26 cellular contexts compared by ENCODE assay signal in genomic region chr20:37630993-37631392, GRCh38.
"Had no signal": no experiment of that assay in that cellular context is flagged by ENCODE, and none has a peak within 500 bp of the region (broad histone marks: within the 10 kb centered on the region; RNA-seq: fewer than 3 reads in every experiment).

No MANE protein-coding gene starts in this region.

- H3K9me3 Mint-ChIP-seq: dendritic cell treated with granulocyte-macrophage colony-stimulating factor and Interleukin-4, amounts not matched to agents 40 ng/mL and 50 ng/mL, for 4 days; endodermal cell had no signal

- H3K36me3 Mint-ChIP-seq: memory B cell; natural killer cell treated with Interleukin-12 subunit alpha and Interleukin-12 subunit beta and Interleukin-15 and Interleukin-18, amount 100 ng/mL, for 72 hours; stimulated activated effector memory CD8-positive, alpha-beta T cell treated with anti-CD3 and anti-CD28 coated beads, Interleukin-12 subunit alpha, Interleukin-12 subunit beta, amount 100 ng/mL, for 72 hours had no signal

- H3K4me3 Mint-ChIP-seq: dendritic cell treated with granulocyte-macrophage colony-stimulating factor and Interleukin-4, amounts not matched to agents 40 ng/mL and 50 ng/mL, for 4 days; endodermal cell; memory B cell; naive B cell; natural killer cell treated with Interleukin-12 subunit alpha and Interleukin-12 subunit beta and Interleukin-15 and Interleukin-18, amount 100 ng/mL, for 72 hours; neural crest cell; stimulated activated effector memory CD8-positive, alpha-beta T cell treated with anti-CD3 and anti-CD28 coated beads, Interleukin-12 subunit alpha, Interleukin-12 subunit beta, amount 100 ng/mL, for 72 hours had no signal

- H3K4me1 ChIP-seq: colonic mucosa, gastrocnemius medialis, tibial nerve, upper lobe of right lung, uterus had no signal

- DNase-seq: colonic mucosa; effector CD8-positive, alpha-beta T cell; endodermal cell; foreskin fibroblast; gastrocnemius medialis; head of caudate nucleus; kidney; naive B cell; stimulated activated CD4-positive, alpha-beta T cell treated with anti-CD3 and anti-CD28 coated beads, Interleukin-2, amount 100 ng/mL, for 24 hours; stimulated activated CD4-positive, alpha-beta T cell treated with anti-CD3 and anti-CD28 coated beads, Interleukin-4, amount 100 ng/mL, for 24 hours; stimulated activated naive CD4-positive, alpha-beta T cell treated with Interleukin-2 at 50 U/mL for 16 hours; upper lobe of right lung; uterus had no signal

- H3K9me3 ChIP-seq: colonic mucosa, neutrophil, upper lobe of right lung, uterus had no signal

- H3K4me1 Mint-ChIP-seq: endodermal cell; memory B cell; naive B cell; neural crest cell; stimulated activated effector memory CD8-positive, alpha-beta T cell treated with anti-CD3 and anti-CD28 coated beads, Interleukin-12 subunit alpha, Interleukin-12 subunit beta, amount 100 ng/mL, for 72 hours had no signal

- FAIRE-seq: kidney had no signal

- H3K4me3 ChIP-seq: colonic mucosa, gastrocnemius medialis, lung, thoracic aorta, tibial nerve, upper lobe of right lung, uterus had no signal

- H3K36me3 ChIP-seq: colonic mucosa, gastrocnemius medialis, neutrophil, thoracic aorta, tibial nerve, upper lobe of right lung, uterus had no signal

- H3K27me3 ChIP-seq: colonic mucosa, uterus had no signal

- ATAC-seq: esophagus mucosa; gastrocnemius medialis; left lobe of liver; natural killer cell treated with Interleukin-12 subunit alpha and Interleukin-12 subunit beta and Interleukin-15 and Interleukin-18, amount 100 ng/mL, for 72 hours; sciatic nerve; stimulated activated effector memory CD8-positive, alpha-beta T cell treated with anti-CD3 and anti-CD28 coated beads, Interleukin-12 subunit alpha, Interleukin-12 subunit beta, amount 100 ng/mL, for 72 hours; upper lobe of right lung had no signal

- H3K27ac Mint-ChIP-seq: dendritic cell treated with granulocyte-macrophage colony-stimulating factor and Interleukin-4, amounts not matched to agents 40 ng/mL and 50 ng/mL, for 4 days; endodermal cell; memory B cell; naive B cell; natural killer cell treated with Interleukin-12 subunit alpha and Interleukin-12 subunit beta and Interleukin-15 and Interleukin-18, amount 100 ng/mL, for 72 hours; stimulated activated effector memory CD8-positive, alpha-beta T cell treated with anti-CD3 and anti-CD28 coated beads, Interleukin-12 subunit alpha, Interleukin-12 subunit beta, amount 100 ng/mL, for 72 hours had no signal

- H3K27ac ChIP-seq: colonic mucosa, epithelial cell of prostate, gastrocnemius medialis, neutrophil, thoracic aorta, tibial nerve, upper lobe of right lung, uterus had no signal
